In genomic region chr6:12509060-12509459, GRCh38 we compare ENCODE assay signal across 8 cellular contexts.
"Had no signal": no experiment of that assay in that cellular context is flagged by ENCODE, and none has a peak within 500 bp of the region (broad histone marks: within the 10 kb centered on the region; RNA-seq: fewer than 3 reads in every experiment).

No MANE protein-coding gene starts in this region.

- H3K4me1 ChIP-seq: HAP-1 had no signal

- FAIRE-seq: HepG2 had no signal

- H3K27ac ChIP-seq: GM23248, HL-60 had no signal

- H2AFZ ChIP-seq: GM23248 had no signal

- ATAC-seq: HCT116, HepG2 had no signal

- H3K36me3 ChIP-seq: HAP-1 had no signal

- H3K9me3 ChIP-seq: HAP-1 had no signal

- DNase-seq: GM23248, GOT3, H7, HFFc6 had no signal

- H3K4me3 ChIP-seq: GM23248, HAP-1 had no signal

- H3K9ac ChIP-seq: GM23248 had no signal
